Comparison of ENCODE assay signal across 13 cellular contexts in the genomic region with DNA sequence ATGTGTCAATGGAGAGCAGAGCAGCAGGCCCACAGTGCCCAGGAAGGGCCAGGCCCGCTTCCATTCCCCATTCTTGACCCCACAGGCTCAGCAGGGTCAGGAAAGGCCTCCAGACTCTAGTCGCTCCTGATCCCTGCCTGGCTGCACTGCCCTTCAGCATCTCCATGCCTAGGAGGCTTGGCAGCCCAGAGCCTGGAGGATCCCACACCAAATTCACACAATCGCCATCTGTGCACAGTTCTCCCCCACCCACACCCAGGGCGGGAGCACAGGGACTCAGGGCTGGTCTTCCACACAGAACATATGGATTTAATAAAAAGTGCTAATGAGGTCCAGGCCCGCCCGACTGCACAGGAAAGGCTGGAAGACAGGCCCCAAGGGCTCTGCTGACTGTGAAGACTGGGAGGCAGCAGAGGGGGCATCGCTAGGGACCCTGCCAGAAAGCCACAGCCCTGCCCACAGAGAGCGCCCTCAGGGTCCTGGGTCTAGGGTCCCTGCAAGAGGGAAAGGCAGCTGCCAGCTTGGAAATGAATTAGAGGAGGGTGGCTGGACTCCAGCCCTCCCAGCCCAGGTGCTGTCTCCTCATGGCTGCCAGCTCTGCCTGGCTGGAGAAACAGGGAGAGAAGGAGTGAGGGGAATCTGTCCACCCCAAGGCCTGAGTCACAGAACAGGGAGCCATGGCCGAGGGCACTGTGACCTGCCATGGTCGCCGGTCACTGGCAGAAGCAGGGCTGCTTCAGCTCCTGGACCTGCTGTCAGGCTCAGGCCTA. TPM values are rescaled to one million over a fixed set of nuclear protein-coding genes. Genes with fewer than 3 reads are reported as not detected.
A peak's percentile ranks its signal among the peaks of the same experiment; 100 is the strongest.
DNase-seq lines count a peak whose midpoint lies in the region; ATAC-seq and TF ChIP-seq lines count a peak whose summit lies in the region.
"Had no signal": no experiment of that assay in that cellular context is flagged by ENCODE, and none has a peak within 500 bp of the region (broad histone marks: within the 10 kb centered on the region; RNA-seq: fewer than 3 reads in every experiment).

No MANE protein-coding gene starts in this region.

- peak; percentile 84 for DNase-seq in GM04504 (ENCODE audit: low read depth)
- DNase-seq in SK-N-DZ (ENCODE audit: low spot score) = peak; percentile 95
- DNase-seq in fibroblast of the aortic adventitia (ENCODE audit: low read depth) = peak; percentile 81
- peak in 2 of 49 donors; percentile 42 to 43 for DNase-seq in substantia nigra (lab: John Stamatoyannopoulos, UW)
- DNase-seq in chondrocyte (ENCODE audit: low spot score) = no peak
- DNase-seq: activated naive CD4-positive, alpha-beta T cell treated with anti-CD3 and anti-CD28 coated beads for 36 hours; erythroblast; NCI-H1105 treated with DMSO at 0.1 percent for 48 hours; NCI-H526 treated with DMSO at 0.1 percent for 48 hours had no signal

- no peak overlapping the region for H3K4me3 ChIP-seq in fibroblast of the aortic adventitia (ENCODE audit: low read depth, low read length)

- H3K27me3 Mint-ChIP-seq in chondrocyte (ENCODE audit: low read depth) = no peaks in the 10 kb centered on the region
- H3K27me3 Mint-ChIP-seq: central memory CD8-positive, alpha-beta T cell; stimulated activated naive CD8-positive, alpha-beta T cell treated with anti-CD3 and anti-CD28 coated beads, Interleukin-15, Interleukin-2, amounts not matched to agents 100 ng/mL and 50 ng/mL, for 24 hours had no signal

- H3K4me1 Mint-ChIP-seq in chondrocyte (ENCODE audit: low read depth) = peaks cover 38% of the 10 kb centered on the region

- peaks cover 28% of the 10 kb centered on the region for H3K36me3 Mint-ChIP-seq in chondrocyte (ENCODE audit: low read depth)

- no peak overlapping the region for H3K27ac Mint-ChIP-seq in chondrocyte (ENCODE audit: unreplicated experiment)
- H3K27ac Mint-ChIP-seq: activated naive CD4-positive, alpha-beta T cell treated with anti-CD3 and anti-CD28 coated beads for 36 hours; stimulated activated naive CD8-positive, alpha-beta T cell treated with anti-CD3 and anti-CD28 coated beads, Interleukin-15, Interleukin-2, amounts not matched to agents 100 ng/mL and 50 ng/mL, for 24 hours had no signal

- ATAC-seq in HG02798 (IDR thresholded peaks at IDR 0.05; ENCODE audit: poor library complexity, unreplicated experiment) = no peak
- ATAC-seq in HG03175 (IDR thresholded peaks at IDR 0.05; ENCODE audit: unreplicated experiment) = no peak

- H3K27ac ChIP-seq in substantia nigra (ENCODE audit: low read depth, low read length, poor library complexity, severe bottlenecking) = peak overlapping the region; percentile 61

- no peaks in the 10 kb centered on the region for H3K9me3 Mint-ChIP-seq in chondrocyte (ENCODE audit: low read depth)
- H3K9me3 Mint-ChIP-seq: activated naive CD4-positive, alpha-beta T cell treated with anti-CD3 and anti-CD28 coated beads for 36 hours; central memory CD8-positive, alpha-beta T cell; stimulated activated naive CD8-positive, alpha-beta T cell treated with anti-CD3 and anti-CD28 coated beads, Interleukin-15, Interleukin-2, amounts not matched to agents 100 ng/mL and 50 ng/mL, for 24 hours had no signal

- no peak overlapping the region for H3K4me3 Mint-ChIP-seq in chondrocyte (ENCODE audit: unreplicated experiment)
- H3K4me3 Mint-ChIP-seq: activated naive CD4-positive, alpha-beta T cell treated with anti-CD3 and anti-CD28 coated beads for 36 hours; central memory CD8-positive, alpha-beta T cell; stimulated activated naive CD8-positive, alpha-beta T cell treated with anti-CD3 and anti-CD28 coated beads, Interleukin-15, Interleukin-2, amounts not matched to agents 100 ng/mL and 50 ng/mL, for 24 hours had no signal

- TF ChIP-seq CTCF in fibroblast of the aortic adventitia (IDR thresholded peaks at IDR 0.05; ENCODE audit: insufficient read depth, low read length) (no peak), chondrocyte (IDR thresholded peaks at IDR 0.05) (no peak)

RNA-seq across cellular contexts. Expression of a gene that starts 39.7 kb away (rescaled TPM):
- polyA plus RNA-seq in SK-N-DZ (2014; cell fraction: cytosol; rRNA removed) = 41.0 and 47.8 TPM in 2 replicates
- polyA plus RNA-seq in SK-N-DZ (2014; cell fraction: nucleus; rRNA removed) = 37.4 and 46.4 TPM in 2 replicates
- total RNA-seq in fibroblast of the aortic adventitia (ENCODE audit: low replicate concordance) (94.3 and 334 TPM in 2 replicates), chondrocyte (575 to 655 TPM (median 579 TPM) in 3 replicates)
- total RNA-seq: activated naive CD4-positive, alpha-beta T cell treated with anti-CD3 and anti-CD28 coated beads for 36 hours had no signal
